In the genomic region with DNA sequence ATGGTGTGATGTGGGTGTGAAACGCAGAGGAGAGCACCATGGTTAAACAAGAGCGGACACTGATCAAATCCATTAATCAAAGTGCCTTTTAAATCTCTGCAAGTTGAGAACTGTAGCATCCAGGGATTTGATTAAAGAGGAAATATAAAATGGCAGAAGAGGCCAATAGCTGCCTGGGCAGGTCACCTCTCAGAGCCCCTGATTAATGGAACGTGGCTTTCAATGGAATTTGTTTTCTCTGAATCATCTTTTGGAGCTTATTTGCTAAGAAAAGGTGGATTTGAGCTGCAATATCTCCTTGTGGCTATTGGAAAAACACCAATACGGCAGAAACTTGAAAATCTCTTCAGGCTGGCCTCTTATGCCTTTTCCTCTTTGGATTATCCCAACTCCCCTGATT, we compare ENCODE assay signal across 21 cellular contexts.
"Had no signal": no experiment of that assay in that cellular context is flagged by ENCODE, and none has a peak within 500 bp of the region (broad histone marks: within the 10 kb centered on the region; RNA-seq: fewer than 3 reads in every experiment).

No MANE protein-coding gene starts in this region.

- ATAC-seq: foreskin keratinocyte; gastroesophageal sphincter; heart left ventricle; left colon; left lung; left ventricle myocardium superior; lower lobe of right lung; mucosa of descending colon; naive thymus-derived CD8-positive, alpha-beta T cell had no signal

- H3K27ac Mint-ChIP-seq: immature natural killer cell, mesothelial cell of epicardium, naive B cell had no signal

- H3K9me3 Mint-ChIP-seq: immature natural killer cell; mesothelial cell of epicardium; naive thymus-derived CD8-positive, alpha-beta T cell had no signal

- H3K36me3 Mint-ChIP-seq: mesothelial cell of epicardium had no signal

- H3K4me3 Mint-ChIP-seq: immature natural killer cell; mesothelial cell of epicardium; naive B cell; naive thymus-derived CD8-positive, alpha-beta T cell had no signal

- DNase-seq: dermis blood vessel endothelial cell; dorsolateral prefrontal cortex; effector CD4-positive, alpha-beta T cell; effector memory CD4-positive, alpha-beta T cell; esophagus squamous epithelium; heart left ventricle; hypothalamus; immature natural killer cell; kidney; kidney glomerular epithelial cell; left colon; left lung; left ventricle myocardium superior; lower lobe of right lung; mesenchymal stem cell; mucosa of descending colon; naive B cell; naive thymus-derived CD8-positive, alpha-beta T cell had no signal

- H3K4me1 Mint-ChIP-seq: immature natural killer cell; mesothelial cell of epicardium; naive B cell; naive thymus-derived CD8-positive, alpha-beta T cell had no signal
